In the genomic region with DNA sequence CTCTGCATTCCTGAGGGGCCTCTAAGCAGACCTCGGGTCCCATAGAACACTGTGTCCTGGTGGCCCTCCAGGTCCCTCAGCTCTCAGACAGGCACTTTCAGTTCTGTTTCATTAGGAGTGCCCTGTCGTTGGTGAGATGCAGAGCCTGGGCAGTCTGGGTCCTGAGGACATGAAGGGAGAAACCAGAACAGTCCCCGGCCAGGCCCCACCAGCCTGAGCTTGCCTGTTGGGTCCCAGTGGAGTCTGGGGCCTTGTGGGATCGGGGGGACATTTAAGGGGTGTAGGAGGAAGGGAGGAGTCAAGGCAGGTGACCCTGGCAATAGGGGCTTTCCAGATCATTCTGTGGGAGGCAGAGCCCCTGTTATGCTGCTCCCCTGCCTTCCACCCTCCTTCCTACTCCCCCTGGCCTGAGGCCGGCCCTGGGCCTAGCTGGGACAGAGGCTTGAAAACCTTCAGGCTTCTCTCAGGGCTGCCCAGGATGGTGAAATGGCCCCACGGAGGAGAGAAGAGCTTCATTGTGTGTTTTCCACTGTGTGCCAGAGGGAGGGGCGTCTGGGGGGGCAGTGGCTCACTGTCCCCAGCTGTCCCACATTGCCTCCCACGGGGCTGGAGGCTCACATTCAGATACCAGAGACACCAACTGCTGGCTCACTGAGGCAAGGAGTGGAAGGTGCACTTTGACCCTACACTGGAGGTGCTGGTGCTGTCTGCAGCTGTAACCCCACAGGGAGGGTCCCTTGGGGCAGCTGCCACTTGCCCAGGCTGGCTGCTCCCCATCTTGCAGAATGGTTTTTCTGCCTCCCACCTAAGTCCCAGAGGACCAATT, we compare ENCODE assay signal across 1 cellular context.
TF ChIP-seq lines count a peak whose summit lies in the region.

No MANE protein-coding gene starts in this region.

TF ChIP-seq in H1, 55 proteins besides CTCF, POLR2A, EP300 and RAD21:
- TF ChIP-seq CTBP2 (IDR thresholded peaks at IDR 0.05; ENCODE audit: borderline replicate concordance, insufficient read depth, insufficient read length, low read length) (no peak), TBP (IDR thresholded peaks at IDR 0.05; ENCODE audit: low read depth, low read length) (no peak), KDM5A (IDR thresholded peaks at IDR 0.05; ENCODE audit: low read length) (no peak)
